ENCODE assay signal across 1 cellular context in genomic region chr13:79987761-79988160, GRCh38.
TF ChIP-seq lines count a peak whose summit lies in the region.

No MANE protein-coding gene starts in this region.

TF ChIP-seq in SK-N-SH, 30 proteins besides CTCF, POLR2A, EP300 and RAD21 (continued from another document):
- TF ChIP-seq TCF12 (IDR thresholded peaks at IDR 0.05) (no peak), REST (IDR thresholded peaks at IDR 0.05; ENCODE audit: low read depth, low read length) (no peak), FOXJ3 (CRISPR knock-in tag; IDR thresholded peaks at IDR 0.05) (no peak), USF2 (IDR thresholded peaks at IDR 0.05; ENCODE audit: borderline replicate concordance, low read depth, low read length) (no peak)
